Comparison of ENCODE assay signal across 9 cellular contexts in genomic region chr12:104669851-104670337, GRCh38.
DNase-seq lines count a peak whose midpoint lies in the region; ATAC-seq, FAIRE-seq and TF ChIP-seq lines count a peak whose summit lies in the region.
"Had no signal": no experiment of that assay in that cellular context is flagged by ENCODE, and none has a peak within 500 bp of the region (broad histone marks: within the 10 kb centered on the region; RNA-seq: fewer than 3 reads in every experiment).

No MANE protein-coding gene starts in this region.

- peak; percentile 35 for DNase-seq in GM19239 (ENCODE audit: insufficient read length, low spot score)
- DNase-seq in T-helper 9 cell = peak; percentile 3
- peak; percentile 42 to 56 for DNase-seq in heart right ventricle
- DNase-seq in foreskin keratinocyte = no peak
- DNase-seq in stimulated activated CD8-positive, alpha-beta memory T cell treated with anti-CD3 and anti-CD28 coated beads, Interleukin-4, amount 100 ng/mL, for 48 hours = no peak
- no peak for DNase-seq in NCI-H2081 (lab: John Stamatoyannopoulos, UW)

- H3K9me3 ChIP-seq in heart right ventricle = no peaks in the 10 kb centered on the region

- H3K4me3 ChIP-seq in heart right ventricle (no peak overlapping the region), urinary bladder (ENCODE audit: low read depth, low read length) (no peak overlapping the region)

- TF ChIP-seq CTCF in heart right ventricle (IDR thresholded peaks at IDR 0.05) (no peak), foreskin keratinocyte (conservative IDR thresholded peaks at IDR 0.05) (no peak)

- peak; percentile 70 for FAIRE-seq in GM19239 (lab: Jason Lieb, UNC)

- intact Hi-C loops in heart right ventricle (cut with DNase I) = loop anchor here in 5 of 10 donors (5.0 to 10.0 kb wide), 4 partner anchors 185 to 285 kb away; partner anchors contain the start of gene CHST11 (in 5 of the 5)

- H3K27ac ChIP-seq in heart right ventricle = peak overlapping the region; percentile 17 to 88 (median 78)
- peak overlapping the region; percentile 42 for H3K27ac ChIP-seq in urinary bladder (ENCODE audit: low read depth)
- H3K27ac ChIP-seq in foreskin keratinocyte = no peak overlapping the region
- H3K27ac ChIP-seq: SK-N-MC had no signal

- 63 to 72% methylated on average over 6 of the region's 6 CpGs for WGBS in heart right ventricle, 2 donors
- WGBS in urinary bladder = 57% methylated on average over 6 of the region's 6 CpGs

- no peaks in the 10 kb centered on the region for H3K27me3 ChIP-seq in heart right ventricle
- no peaks in the 10 kb centered on the region for H3K27me3 ChIP-seq in foreskin keratinocyte

- no peaks in the 10 kb centered on the region for H3K36me3 ChIP-seq in heart right ventricle
- H3K36me3 ChIP-seq in urinary bladder (ENCODE audit: insufficient read depth) = no peaks in the 10 kb centered on the region

- H3K4me1 ChIP-seq in heart right ventricle (peaks cover 30 to 81% (median 65%) of the 10 kb centered on the region in 9 donors), urinary bladder (ENCODE audit: insufficient read depth) (no peaks in the 10 kb centered on the region), foreskin keratinocyte (peaks cover 22% of the 10 kb centered on the region)

- ATAC-seq in HG03103 (IDR thresholded peaks at IDR 0.05; ENCODE audit: low read depth, unreplicated experiment) (peak; percentile 53), heart right ventricle (peak in 5 of 8 donors; percentile 8 to 23 (median 12)), foreskin keratinocyte (no peak)

Comparison
In these comparisons a context has a peak if more than half of its experiments do, and no peak if none do; other contexts are left out.
1. DNase-seq: peak in GM19239 (single experiment), T-helper 9 cell (single experiment) and heart right ventricle (2 of 2); none in foreskin keratinocyte (0 of 2), stimulated activated CD8-positive, alpha-beta memory T cell treated with anti-CD3 and anti-CD28 coated beads, Interleukin-4, amount 100 ng/mL, for 48 hours (single experiment) and NCI-H2081 (0 of 2).